Comparison of ENCODE assay signal across 21 cellular contexts in the genomic region with DNA sequence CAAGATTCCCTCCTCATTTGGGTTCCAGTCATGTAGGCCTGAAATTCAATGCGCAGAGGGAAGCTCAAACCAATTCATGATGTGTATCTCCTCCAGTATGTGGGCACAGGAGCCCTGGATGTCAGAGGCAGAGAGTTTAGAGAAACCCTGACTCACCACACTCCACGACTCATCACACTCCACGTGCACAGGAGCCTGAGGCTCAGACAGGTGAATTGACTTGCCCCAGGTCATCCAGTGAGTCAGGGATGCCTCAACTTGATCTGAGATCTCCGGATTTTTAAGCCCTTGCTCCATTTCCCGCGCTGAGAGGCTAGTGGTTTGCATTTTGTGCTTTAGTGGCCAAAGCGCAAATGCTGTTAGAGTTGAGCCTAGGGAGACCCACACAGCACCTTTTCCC.
DNase-seq lines count a peak whose midpoint lies in the region; ATAC-seq and TF ChIP-seq lines count a peak whose summit lies in the region.
"Had no signal": no experiment of that assay in that cellular context is flagged by ENCODE, and none has a peak within 500 bp of the region (broad histone marks: within the 10 kb centered on the region; RNA-seq: fewer than 3 reads in every experiment).

No MANE protein-coding gene starts in this region.

- CTCF ChIA-PET in mammary epithelial cell (lab: Charles Lee; ENCODE audit: low non-redundant PET), result no interaction called here

- H3K4me2 ChIP-seq in mammary epithelial cell (ENCODE audit: insufficient read depth, low read depth, low read length), result no peak overlapping the region
- H3K4me2 ChIP-seq: KMS-11, SK-N-SH had no signal

- no peak for TF ChIP-seq POLR2A in transverse colon (IDR thresholded peaks at IDR 0.05)
- no peak for TF ChIP-seq POLR2A in spleen (IDR thresholded peaks at IDR 0.05)

- intact Hi-C loops in mammary epithelial cell (cut with micrococcal nuclease), result no loop called here
- intact Hi-C loops in transverse colon (cut with DNase I; ENCODE audit: low total_unique reads), result no loop called here
- intact Hi-C loops in spleen (cut with DNase I; ENCODE audit: low total_unique reads), result no loop called here

- H3K36me3 ChIP-seq in mammary epithelial cell (ENCODE audit: insufficient read depth, low read length) (no peaks in the 10 kb centered on the region), transverse colon (no peaks in the 10 kb centered on the region), spleen (no peaks in the 10 kb centered on the region)
- H3K36me3 ChIP-seq: BE2C had no signal

- H3K27ac ChIP-seq in mammary epithelial cell (ENCODE audit: insufficient read depth, low read depth, low read length) (no peak overlapping the region), transverse colon (no peak overlapping the region), spleen (no peak overlapping the region)
- H3K27ac ChIP-seq: KMS-11 had no signal

- no peaks in the 10 kb centered on the region for H3K27me3 ChIP-seq in mammary epithelial cell (ENCODE audit: insufficient read depth, low read length)
- no peaks in the 10 kb centered on the region for H3K27me3 ChIP-seq in transverse colon
- H3K27me3 ChIP-seq in spleen (replicated peaks in 1 of 7), result peaks cover 0 to 9% (median 0%) of the 10 kb centered on the region in 7 donors
- H3K27me3 ChIP-seq: BE2C had no signal

- dilution Hi-C loops in mammary epithelial cell (cut with HindIII; ENCODE audit: low sequenced_read_pairs), result no loop called here

- no peak overlapping the region for H2AFZ ChIP-seq in mammary epithelial cell (ENCODE audit: low read depth, low read length)

- no peak overlapping the region for H3K4me3 ChIP-seq in mammary epithelial cell (replicated peaks in 1 of 3; ENCODE audit: insufficient read depth in 1 of 3, low read depth in 2 of 3, low read length in 3 of 3)
- no peak overlapping the region for H3K4me3 ChIP-seq in transverse colon
- H3K4me3 ChIP-seq in spleen, result no peak overlapping the region

- ATAC-seq in HG03280 (IDR thresholded peaks at IDR 0.05; ENCODE audit: unreplicated experiment), result no peak
- no peak for ATAC-seq in omental fat pad (ENCODE audit: low FRiP score)

- H3K79me2 ChIP-seq in mammary epithelial cell (ENCODE audit: insufficient read depth, low read length), result no peaks in the 10 kb centered on the region

- TF ChIP-seq EP300 in transverse colon (IDR thresholded peaks at IDR 0.05; ENCODE audit: low read depth), result no peak

- H3K4me1 ChIP-seq in mammary epithelial cell (ENCODE audit: insufficient read depth, low read length) (no peaks in the 10 kb centered on the region), transverse colon (no peaks in the 10 kb centered on the region), spleen (no peaks in the 10 kb centered on the region)
- H3K4me1 ChIP-seq: BE2C had no signal

- peak; percentile 7 for DNase-seq in stimulated activated CD4-positive, alpha-beta T cell treated with anti-CD3 and anti-CD28 coated beads, Interleukin-15, amount 100 ng/mL, for 24 hours
- no peak for DNase-seq in stimulated activated CD4-positive, alpha-beta T cell treated with anti-CD3 and anti-CD28 coated beads, Interleukin-2, amount 100 ng/mL, for 48 hours
- DNase-seq in mammary epithelial cell (peak; percentile 39), kidney tubule cell (ENCODE audit: low spot score) (peak; percentile 85), transverse colon (peak; percentile 34), spleen (no peak), omental fat pad (ENCODE audit: low spot score) (no peak)
- DNase-seq: BE2C, HFFc6, IMR-90, MV-4-11, NCI-H1105 treated with DMSO at 0.1 percent for 48 hours, NCI-H2029 treated with DMSO at 0.1 percent for 48 hours, NCI-H226, NCI-H524 treated with DMSO at 0.1 percent for 48 hours, NCI-H82, RPMI8226, SIG-M5, SK-N-SH had no signal

- BruUV-seq in mammary epithelial cell (replicated peaks; lab: Mats Ljungman, UMichigan), result no TSS peak

- in situ Hi-C loops in mammary epithelial cell (cut with MboI; ENCODE audit: low sequenced_read_pairs in 2 of 2) (no loop called here), transverse colon (cut with MboI; ENCODE audit: low pct_ligation_motif_present in 1 of 4, low pct_unique_long_range_greater_than_20kb in 1 of 4, low sequenced_read_pairs in 3 of 4) (no loop called here)

- 49% methylated on average over 5 of the region's 7 CpGs for WGBS in mammary epithelial cell (ENCODE audit: low coverage, missing lambda C conversion rate)
- 18 to 70% methylated on average over 2 to 7 of the region's 7 CpGs for WGBS in transverse colon (ENCODE audit: low coverage in 1 of 2), 2 donors
- 67 to 73% (median 70%) methylated on average over 7 of the region's 7 CpGs for WGBS in spleen, 5 donors

- no peak overlapping the region for H3K9ac ChIP-seq in mammary epithelial cell (ENCODE audit: insufficient read depth, low read length)
- H3K9ac ChIP-seq: KMS-11, SK-N-SH had no signal

- H4K20me1 ChIP-seq in mammary epithelial cell (ENCODE audit: insufficient read depth, low read length), result no peaks in the 10 kb centered on the region

- TF ChIP-seq CTCF in mammary epithelial cell (conservative IDR thresholded peaks at IDR 0.05 in 1 of 2, IDR thresholded peaks at IDR 0.05 in 1 of 2; ENCODE audit: extremely low read depth in 1 of 2, insufficient read depth in 1 of 2, low read depth in 1 of 2, low read length in 2 of 2) (no peak), transverse colon (IDR thresholded peaks at IDR 0.05) (no peak), spleen (IDR thresholded peaks at IDR 0.05 in 8 of 11, conservative IDR thresholded peaks at IDR 0.05 in 3 of 11) (no peak), omental fat pad (IDR thresholded peaks at IDR 0.05) (no peak)

- H3K9me3 ChIP-seq in mammary epithelial cell (replicated peaks; ENCODE audit: insufficient read depth, low read length), result peaks cover 10% of the 10 kb centered on the region
- H3K9me3 ChIP-seq in transverse colon, result no peaks in the 10 kb centered on the region
- H3K9me3 ChIP-seq in spleen, result no peaks in the 10 kb centered on the region
- H3K9me3 ChIP-seq: BE2C, SK-N-SH had no signal

Comparison
In these comparisons a context has a peak if more than half of its experiments do, and no peak if none do; other contexts are left out.
1. DNase-seq: peak in stimulated activated CD4-positive, alpha-beta T cell treated with anti-CD3 and anti-CD28 coated beads, Interleukin-15, amount 100 ng/mL, for 24 hours (single experiment), mammary epithelial cell (single experiment), kidney tubule cell (single experiment) and transverse colon (single experiment); none in stimulated activated CD4-positive, alpha-beta T cell treated with anti-CD3 and anti-CD28 coated beads, Interleukin-2, amount 100 ng/mL, for 48 hours (0 of 2), spleen (single experiment) and omental fat pad (single experiment).